11 cellular contexts compared by ENCODE assay signal in the genomic region with DNA sequence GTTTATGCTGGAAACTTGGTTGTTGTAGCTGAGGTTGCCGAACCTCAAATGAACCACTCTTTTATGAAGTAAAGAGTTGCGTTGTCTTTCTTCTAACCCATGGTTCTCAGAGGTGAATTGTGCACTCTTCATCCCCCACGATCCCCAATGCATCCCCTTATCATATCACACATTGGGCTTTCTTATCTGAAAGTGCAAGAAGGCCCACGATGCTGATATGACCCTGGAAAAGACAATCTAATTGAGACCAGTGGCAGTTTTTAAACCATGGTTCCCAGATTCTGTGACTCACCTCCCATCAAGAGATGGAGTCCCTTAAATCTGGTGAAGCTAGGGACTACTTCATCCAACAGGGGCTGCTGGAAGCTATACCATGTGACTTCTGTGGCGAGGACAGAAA.
"Had no signal": no experiment of that assay in that cellular context is flagged by ENCODE, and none has a peak within 500 bp of the region (broad histone marks: within the 10 kb centered on the region; RNA-seq: fewer than 3 reads in every experiment).

No MANE protein-coding gene starts in this region.

- H3K4me1 Mint-ChIP-seq: GM23338, H9 had no signal

- H3K9ac ChIP-seq: GM23248 had no signal

- H3K9me3 Mint-ChIP-seq: H9, HFFc6 had no signal

- H3K27ac ChIP-seq: GM23248 had no signal

- H3K4me3 Mint-ChIP-seq: GM23338, H9, HFFc6 had no signal

- H3K9me3 ChIP-seq: HAP-1 had no signal

- DNase-seq: GM23248, GOT3, H7, H9, HCEC 1CT, HFFc6 had no signal

- H2AFZ ChIP-seq: GM23248, GM23338 had no signal

- H3K4me2 ChIP-seq: GM23338 had no signal

- H3K27ac Mint-ChIP-seq: GM23338, HFFc6 had no signal

- FAIRE-seq: H1, H54 had no signal

- H3K36me3 ChIP-seq: HAP-1 had no signal

- ATAC-seq: GM23338, HCT116 had no signal

- H3K4me3 ChIP-seq: GM23248, GM23338, HAP-1 had no signal
